ENCODE assay signal across 8 cellular contexts in the genomic region with DNA sequence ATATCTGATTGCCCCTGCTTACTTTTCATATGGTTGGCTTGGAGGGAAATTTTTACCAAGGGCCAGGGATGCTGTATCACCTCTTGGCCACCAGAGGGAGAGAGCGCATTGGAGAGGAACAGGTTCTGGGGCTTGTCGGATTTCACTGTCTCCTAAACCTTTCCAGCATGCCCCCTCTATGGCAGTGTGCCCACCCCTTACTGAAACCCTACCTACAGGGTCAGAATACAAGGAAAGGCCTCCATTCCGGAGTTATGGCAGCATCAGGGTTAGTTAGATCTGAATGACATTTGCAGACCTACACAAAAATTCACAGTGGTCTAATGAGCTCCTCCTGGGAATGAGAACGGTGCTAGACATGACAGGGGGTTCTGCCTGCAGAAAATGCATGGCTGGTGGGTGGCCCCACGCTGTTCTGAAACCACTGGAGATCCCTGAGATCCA. TPM values are rescaled to one million over a fixed set of nuclear protein-coding genes. Genes with fewer than 3 reads are reported as not detected.
DNase-seq lines count a peak whose midpoint lies in the region; ATAC-seq and TF ChIP-seq lines count a peak whose summit lies in the region.

No MANE protein-coding gene starts in this region.

- peak; percentile 99 for TF ChIP-seq CTCF in fibroblast of mammary gland (conservative IDR thresholded peaks at IDR 0.05; ENCODE audit: control insufficient read depth, insufficient read depth, low read depth, low read length)

- CTCF ChIA-PET in activated CD8-positive, alpha-beta memory T cell treated with anti-CD3 and anti-CD28 coated beads, Interleukin-2, amount 10 ng/mL, durations not matched to agents 7 days and 5 days (lab: Charles Lee), result interaction anchor here (0.7 to 1.9 kb wide), 11 partner anchors 9 to 475 kb away, joined by 3 to 14 read pairs (median 3); no protein-coding TSS in a partner anchor

- H3K18ac ChIP-seq in trophoblast cell (ENCODE audit: low read length), result no peak overlapping the region

- no peak overlapping the region for H3K4me3 Mint-ChIP-seq in activated CD8-positive, alpha-beta memory T cell treated with anti-CD3 and anti-CD28 coated beads, Interleukin-2, amount 10 ng/mL, durations not matched to agents 7 days and 5 days

- H4K12ac ChIP-seq in trophoblast cell (ENCODE audit: low read depth, low read length), result no peak overlapping the region

- no peak overlapping the region for H3K14ac ChIP-seq in trophoblast cell (ENCODE audit: low read length)

- H3K4me1 ChIP-seq in trophoblast cell (ENCODE audit: control insufficient read depth in 1 of 2, insufficient read depth in 2 of 2, low read length in 2 of 2), result peaks cover 0 to 4% of the 10 kb centered on the region in 2 experiments

- no CpG with 5 or more reads among the region's 5 CpGs for WGBS in trophoblast cell (ENCODE audit: extremely low coverage, insufficient coverage, insufficient read length)

- no peak overlapping the region for H3K27ac Mint-ChIP-seq in activated CD8-positive, alpha-beta memory T cell treated with anti-CD3 and anti-CD28 coated beads, Interleukin-2, amount 10 ng/mL, durations not matched to agents 7 days and 5 days

- peaks cover 2% of the 10 kb centered on the region for H3K9me3 ChIP-seq in trophoblast cell (ENCODE audit: insufficient read depth, low read depth, low read length)

- peak; percentile 4 for DNase-seq in activated CD4-positive, CD25-positive, alpha-beta regulatory T cell treated with anti-CD3 and anti-CD28 coated beads, Interleukin-2, amount 50 U/mL, for 16 hours (ENCODE audit: low read depth, low spot score)
- no peak for DNase-seq in activated CD4-positive, CD25-positive, alpha-beta regulatory T cell treated with anti-CD3 and anti-CD28 coated beads, Interleukin-2, amount 50 U/mL, for 72 hours
- DNase-seq in NCI-H69 (lab: John Stamatoyannopoulos, UW) (peak; percentile 79), fibroblast of mammary gland (ENCODE audit: low read depth) (peak; percentile 53), trophoblast cell (peak; percentile 5 to 59)
- peak; percentile 54 for DNase-seq in activated CD8-positive, alpha-beta memory T cell treated with anti-CD3 and anti-CD28 coated beads, Interleukin-2, amount 10 ng/mL, durations not matched to agents 7 days and 5 days

- H4K8ac ChIP-seq in trophoblast cell (ENCODE audit: low read depth, low read length), result no peak overlapping the region

- no peak overlapping the region for H3K23ac ChIP-seq in trophoblast cell (ENCODE audit: low read length)

- H3K4ac ChIP-seq in trophoblast cell (ENCODE audit: low read depth, low read length), result no peak overlapping the region

- no peak overlapping the region for H4K91ac ChIP-seq in trophoblast cell (ENCODE audit: low read depth, low read length)

- H3K9ac ChIP-seq in trophoblast cell (ENCODE audit: low read length), result no peak overlapping the region

- H3K9me3 Mint-ChIP-seq in activated CD8-positive, alpha-beta memory T cell treated with anti-CD3 and anti-CD28 coated beads, Interleukin-2, amount 10 ng/mL, durations not matched to agents 7 days and 5 days (ENCODE audit: low read depth), result no peaks in the 10 kb centered on the region

- H3K4me2 ChIP-seq in trophoblast cell (ENCODE audit: low read length), result no peak overlapping the region

- no peak overlapping the region for H2AFZ ChIP-seq in trophoblast cell (ENCODE audit: insufficient read depth, low read length, poor library complexity)

- H3K27me3 ChIP-seq in trophoblast cell (ENCODE audit: insufficient read depth, low read length), result no peaks in the 10 kb centered on the region

- H3K36me3 Mint-ChIP-seq in activated CD8-positive, alpha-beta memory T cell treated with anti-CD3 and anti-CD28 coated beads, Interleukin-2, amount 10 ng/mL, durations not matched to agents 7 days and 5 days, result no peaks in the 10 kb centered on the region

- no peak overlapping the region for H3K27ac ChIP-seq in trophoblast cell (ENCODE audit: low read depth, low read length)

- H3K4me1 Mint-ChIP-seq in activated CD8-positive, alpha-beta memory T cell treated with anti-CD3 and anti-CD28 coated beads, Interleukin-2, amount 10 ng/mL, durations not matched to agents 7 days and 5 days, result no peaks in the 10 kb centered on the region

- H3K79me1 ChIP-seq in trophoblast cell (ENCODE audit: low read length), result no peaks in the 10 kb centered on the region

- H2AK5ac ChIP-seq in trophoblast cell (ENCODE audit: low read length), result no peak overlapping the region

- H2BK120ac ChIP-seq in trophoblast cell (ENCODE audit: insufficient read depth, low read length, poor library complexity), result no peak overlapping the region

- no peaks in the 10 kb centered on the region for H3K36me3 ChIP-seq in trophoblast cell (ENCODE audit: control insufficient read depth in 1 of 2, insufficient read depth in 2 of 2, low read length in 2 of 2)

- H2BK12ac ChIP-seq in trophoblast cell (ENCODE audit: low read length), result no peak overlapping the region

- H3K27me3 Mint-ChIP-seq in activated CD8-positive, alpha-beta memory T cell treated with anti-CD3 and anti-CD28 coated beads, Interleukin-2, amount 10 ng/mL, durations not matched to agents 7 days and 5 days, result peaks cover 18% of the 10 kb centered on the region

- H3K4me3 ChIP-seq in fibroblast of mammary gland (ENCODE audit: control insufficient read depth, low read depth, low read length), result no peak overlapping the region
- no peak overlapping the region for H3K4me3 ChIP-seq in trophoblast cell (ENCODE audit: low read depth, low read length)

- peak; percentile 66 for ATAC-seq in HG03066 (IDR thresholded peaks at IDR 0.05; ENCODE audit: low read depth, unreplicated experiment)
- peak; percentile 55 for ATAC-seq in activated CD8-positive, alpha-beta memory T cell treated with anti-CD3 and anti-CD28 coated beads, Interleukin-2, amount 10 ng/mL, durations not matched to agents 7 days and 5 days
- ATAC-seq in esophagus mucosa, result no peak

- no peaks in the 10 kb centered on the region for H3K79me2 ChIP-seq in trophoblast cell (ENCODE audit: control insufficient read depth, insufficient read depth, low read length, poor library complexity)

- H2BK5ac ChIP-seq in trophoblast cell (ENCODE audit: low read depth, low read length, poor library complexity), result no peak overlapping the region

RNA-seq across cellular contexts. Expression of a gene that starts 5.8 kb away (rescaled TPM):
- total RNA-seq in activated CD8-positive, alpha-beta memory T cell treated with anti-CD3 and anti-CD28 coated beads, Interleukin-2, amount 10 ng/mL, durations not matched to agents 7 days and 5 days, result under 1 TPM; 0.28 to 0.29 TPM
- polyA plus RNA-seq in trophoblast cell (2013), result 0.71 and 0.76 TPM in 2 replicates
- not detected for total RNA-seq in esophagus mucosa
